1 cellular context compared by ENCODE assay signal in the genomic region with DNA sequence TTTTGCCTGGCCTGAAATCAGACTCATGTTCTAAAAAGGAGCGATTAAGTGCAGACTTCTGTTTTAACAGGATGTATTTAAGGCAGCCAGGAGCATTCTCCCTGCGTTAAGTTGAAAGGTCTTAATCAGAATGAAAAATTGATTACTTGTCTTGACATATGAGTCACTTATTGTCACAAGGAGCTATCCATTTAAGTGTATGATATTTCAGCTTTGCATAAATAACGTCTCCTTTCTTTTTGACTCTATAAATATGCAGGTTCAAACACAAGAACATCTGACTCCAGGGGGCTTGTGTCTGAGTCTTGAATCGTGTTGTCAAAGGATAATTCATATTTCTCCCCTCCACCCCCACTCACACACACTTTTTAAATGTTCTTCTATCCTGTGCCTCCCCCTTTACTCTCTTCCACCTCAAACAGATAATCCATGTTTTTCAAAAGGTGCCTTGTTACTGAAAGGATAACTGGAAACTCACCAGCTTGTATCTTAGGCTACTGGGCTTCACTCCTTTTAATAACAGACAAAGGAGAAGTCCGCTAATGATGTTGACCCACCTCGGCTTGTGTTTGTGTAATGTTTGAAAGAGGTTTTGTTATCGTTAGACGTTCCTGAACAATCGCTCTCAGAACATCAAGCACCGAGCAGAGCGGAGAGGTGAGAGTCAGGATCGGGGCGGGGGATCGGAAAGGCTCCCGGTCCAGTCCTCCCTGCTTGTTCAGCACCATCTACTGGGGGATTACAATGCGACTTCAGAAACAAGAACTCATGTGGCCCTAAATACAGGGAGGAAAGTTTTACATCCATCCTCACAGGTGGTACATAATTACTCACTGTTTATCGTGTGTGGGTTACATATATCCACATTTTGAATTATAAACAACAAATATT.
TF ChIP-seq lines count a peak whose summit lies in the region.

No MANE protein-coding gene starts in this region.

TF ChIP-seq in HCT116, 20 proteins besides CTCF, POLR2A, EP300 and RAD21 (continued from another document):
- TF ChIP-seq, protein P1, sequence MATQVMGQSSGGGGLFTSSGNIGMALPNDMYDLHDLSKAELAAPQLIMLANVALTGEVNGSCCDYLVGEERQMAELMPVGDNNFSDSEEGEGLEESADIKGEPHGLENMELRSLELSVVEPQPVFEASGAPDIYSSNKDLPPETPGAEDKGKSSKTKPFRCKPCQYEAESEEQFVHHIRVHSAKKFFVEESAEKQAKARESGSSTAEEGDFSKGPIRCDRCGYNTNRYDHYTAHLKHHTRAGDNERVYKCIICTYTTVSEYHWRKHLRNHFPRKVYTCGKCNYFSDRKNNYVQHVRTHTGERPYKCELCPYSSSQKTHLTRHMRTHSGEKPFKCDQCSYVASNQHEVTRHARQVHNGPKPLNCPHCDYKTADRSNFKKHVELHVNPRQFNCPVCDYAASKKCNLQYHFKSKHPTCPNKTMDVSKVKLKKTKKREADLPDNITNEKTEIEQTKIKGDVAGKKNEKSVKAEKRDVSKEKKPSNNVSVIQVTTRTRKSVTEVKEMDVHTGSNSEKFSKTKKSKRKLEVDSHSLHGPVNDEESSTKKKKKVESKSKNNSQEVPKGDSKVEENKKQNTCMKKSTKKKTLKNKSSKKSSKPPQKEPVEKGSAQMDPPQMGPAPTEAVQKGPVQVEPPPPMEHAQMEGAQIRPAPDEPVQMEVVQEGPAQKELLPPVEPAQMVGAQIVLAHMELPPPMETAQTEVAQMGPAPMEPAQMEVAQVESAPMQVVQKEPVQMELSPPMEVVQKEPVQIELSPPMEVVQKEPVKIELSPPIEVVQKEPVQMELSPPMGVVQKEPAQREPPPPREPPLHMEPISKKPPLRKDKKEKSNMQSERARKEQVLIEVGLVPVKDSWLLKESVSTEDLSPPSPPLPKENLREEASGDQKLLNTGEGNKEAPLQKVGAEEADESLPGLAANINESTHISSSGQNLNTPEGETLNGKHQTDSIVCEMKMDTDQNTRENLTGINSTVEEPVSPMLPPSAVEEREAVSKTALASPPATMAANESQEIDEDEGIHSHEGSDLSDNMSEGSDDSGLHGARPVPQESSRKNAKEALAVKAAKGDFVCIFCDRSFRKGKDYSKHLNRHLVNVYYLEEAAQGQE (IDR thresholded peaks at IDR 0.05; ENCODE audit: low read depth) = no peak
- no peak for TF ChIP-seq CEBPB (IDR thresholded peaks at IDR 0.05; ENCODE audit: low read depth)
- no peak for TF ChIP-seq ELF1 (IDR thresholded peaks at IDR 0.05; ENCODE audit: borderline replicate concordance, low read depth)
- TF ChIP-seq TCF7L2 (IDR thresholded peaks at IDR 0.05; ENCODE audit: borderline replicate concordance, extremely low read depth, insufficient read depth, insufficient read length) = no peak
- TF ChIP-seq, protein P2, sequence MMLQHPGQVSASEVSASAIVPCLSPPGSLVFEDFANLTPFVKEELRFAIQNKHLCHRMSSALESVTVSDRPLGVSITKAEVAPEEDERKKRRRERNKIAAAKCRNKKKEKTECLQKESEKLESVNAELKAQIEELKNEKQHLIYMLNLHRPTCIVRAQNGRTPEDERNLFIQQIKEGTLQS (IDR thresholded peaks at IDR 0.05) = no peak
- TF ChIP-seq SIN3A (IDR thresholded peaks at IDR 0.05; ENCODE audit: low read depth) = no peak
- no peak for TF ChIP-seq EGR1 (IDR thresholded peaks at IDR 0.05; ENCODE audit: low read depth)
